ENCODE assay signal across 25 cellular contexts in genomic region chr12:83575326-83575725, GRCh38.
"Had no signal": no experiment of that assay in that cellular context is flagged by ENCODE, and none has a peak within 500 bp of the region (broad histone marks: within the 10 kb centered on the region; RNA-seq: fewer than 3 reads in every experiment).

No MANE protein-coding gene starts in this region.

- FAIRE-seq: TTC549 had no signal

- H3K9me3 ChIP-seq: Peyer's patch had no signal

- H3K36me3 ChIP-seq: Peyer's patch had no signal

- H3K4me3 ChIP-seq: Peyer's patch had no signal

- H3K4me1 ChIP-seq: Peyer's patch had no signal

- H3K27me3 ChIP-seq: Peyer's patch had no signal

- DNase-seq: activated CD4-positive, alpha-beta T cell treated with anti-CD3 and anti-CD28 coated beads, Interleukin-2, amount 10 ng/mL, durations not matched to agents 24 days and 14 days; activated CD4-positive, alpha-beta T cell treated with anti-CD3 and anti-CD28 coated beads, Interleukin-2, amount 50 U/mL, for 4 hours; activated CD8-positive, alpha-beta T cell treated with anti-CD3 and anti-CD28 coated beads for 36 hours; activated effector memory CD4-positive, alpha-beta T cell treated with anti-CD3 and anti-CD28 coated beads, Interleukin-2, amount 50 U/mL, for 16 hours; activated naive CD4-positive, alpha-beta T cell; activated naive CD4-positive, alpha-beta T cell treated with anti-CD3 and anti-CD28 coated beads, Interleukin-2, amount 50 U/mL, for 16 hours; activated naive CD8-positive, alpha-beta T cell treated with anti-CD3 and anti-CD28 coated beads for 36 hours; activated T-cell treated with anti-CD3 and anti-CD28 coated beads, Interleukin-2, amount 50 U/mL, for 1 hour; activated T-cell treated with anti-CD3 and anti-CD28 coated beads, Interleukin-2, amount 50 U/mL, for 72 hours; amniotic stem cell; aorta; NCI-H1092 treated with DMSO at 0.1 percent for 48 hours; NCI-H1417; NCI-H146; NCI-H187; NCI-H2029 treated with DMSO at 0.1 percent for 48 hours; NCI-H2107; NCI-H2171; NCI-H510A; NCI-H526; NCI-H774; Peyer's patch; RPMI8226; SHP77 treated with DMSO at 0.1 percent for 48 hours had no signal

- H3K27ac ChIP-seq: Peyer's patch had no signal
